1 cellular context compared by ENCODE assay signal in the genomic region with DNA sequence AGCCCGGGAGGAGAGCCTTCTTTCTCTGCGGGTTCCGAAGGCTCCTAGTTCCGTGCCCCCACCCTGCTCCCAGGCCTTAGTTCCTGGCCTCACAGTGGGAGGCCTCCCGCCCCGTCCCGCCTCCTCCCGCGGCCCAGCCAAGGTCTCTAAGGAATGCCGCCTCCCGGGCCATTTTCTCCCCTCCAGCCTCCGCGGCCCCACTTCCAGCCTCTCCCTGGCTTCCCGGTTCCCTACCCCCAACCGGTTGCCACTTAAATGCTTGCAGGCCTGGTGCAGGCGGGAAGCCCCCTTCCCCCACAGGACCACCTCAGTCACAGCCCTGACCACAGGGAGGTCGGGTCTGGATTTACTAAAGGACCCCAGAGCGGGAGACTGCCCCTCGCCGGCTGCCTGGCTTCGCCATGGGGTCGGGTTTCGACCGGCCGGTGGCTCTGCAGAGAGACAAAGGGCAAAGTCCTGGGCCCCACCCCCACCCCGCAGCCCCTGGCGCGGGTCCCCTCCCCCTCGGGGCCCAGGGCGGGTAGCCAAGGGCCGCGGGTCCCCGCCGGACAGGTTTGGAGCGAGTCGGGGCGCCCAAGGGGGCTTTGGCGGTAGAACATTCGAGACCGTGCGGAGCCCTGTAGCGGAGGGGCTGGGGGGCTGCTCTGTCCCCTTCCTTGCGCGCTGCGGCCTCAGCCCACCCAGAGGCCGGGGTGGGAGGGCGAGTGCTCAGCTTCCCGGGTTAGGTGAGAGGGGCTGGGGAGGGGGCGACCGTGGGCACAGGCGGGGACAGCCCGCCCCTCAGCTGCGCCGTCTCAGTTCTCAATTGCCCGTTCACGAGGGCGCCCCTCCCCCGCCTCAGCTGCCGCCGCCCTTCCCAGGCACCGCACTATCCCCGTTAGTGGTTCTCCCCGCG.
TF ChIP-seq lines count a peak whose summit lies in the region.

No MANE protein-coding gene starts in this region.

TF ChIP-seq in HCT116, 20 proteins besides CTCF, POLR2A, EP300 and RAD21 (continued from another document):
- TF ChIP-seq TCF7L2 (IDR thresholded peaks at IDR 0.05; ENCODE audit: borderline replicate concordance, extremely low read depth, insufficient read depth, insufficient read length): no peak
- no peak for TF ChIP-seq JUND (IDR thresholded peaks at IDR 0.05)
- no peak for TF ChIP-seq POLR2AphosphoS5 (IDR thresholded peaks at IDR 0.05; ENCODE audit: low read depth, low read length)
- TF ChIP-seq EZH2phosphoT487 (IDR thresholded peaks at IDR 0.05; ENCODE audit: borderline replicate concordance): no peak
- TF ChIP-seq FOSL1 (IDR thresholded peaks at IDR 0.05; ENCODE audit: low read depth): no peak
- no peak for TF ChIP-seq SP1 (IDR thresholded peaks at IDR 0.05; ENCODE audit: low read depth)
- TF ChIP-seq ELF1 (IDR thresholded peaks at IDR 0.05; ENCODE audit: borderline replicate concordance, low read depth): no peak
- TF ChIP-seq, protein P1, sequence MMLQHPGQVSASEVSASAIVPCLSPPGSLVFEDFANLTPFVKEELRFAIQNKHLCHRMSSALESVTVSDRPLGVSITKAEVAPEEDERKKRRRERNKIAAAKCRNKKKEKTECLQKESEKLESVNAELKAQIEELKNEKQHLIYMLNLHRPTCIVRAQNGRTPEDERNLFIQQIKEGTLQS (IDR thresholded peaks at IDR 0.05): no peak
- TF ChIP-seq, protein P2, sequence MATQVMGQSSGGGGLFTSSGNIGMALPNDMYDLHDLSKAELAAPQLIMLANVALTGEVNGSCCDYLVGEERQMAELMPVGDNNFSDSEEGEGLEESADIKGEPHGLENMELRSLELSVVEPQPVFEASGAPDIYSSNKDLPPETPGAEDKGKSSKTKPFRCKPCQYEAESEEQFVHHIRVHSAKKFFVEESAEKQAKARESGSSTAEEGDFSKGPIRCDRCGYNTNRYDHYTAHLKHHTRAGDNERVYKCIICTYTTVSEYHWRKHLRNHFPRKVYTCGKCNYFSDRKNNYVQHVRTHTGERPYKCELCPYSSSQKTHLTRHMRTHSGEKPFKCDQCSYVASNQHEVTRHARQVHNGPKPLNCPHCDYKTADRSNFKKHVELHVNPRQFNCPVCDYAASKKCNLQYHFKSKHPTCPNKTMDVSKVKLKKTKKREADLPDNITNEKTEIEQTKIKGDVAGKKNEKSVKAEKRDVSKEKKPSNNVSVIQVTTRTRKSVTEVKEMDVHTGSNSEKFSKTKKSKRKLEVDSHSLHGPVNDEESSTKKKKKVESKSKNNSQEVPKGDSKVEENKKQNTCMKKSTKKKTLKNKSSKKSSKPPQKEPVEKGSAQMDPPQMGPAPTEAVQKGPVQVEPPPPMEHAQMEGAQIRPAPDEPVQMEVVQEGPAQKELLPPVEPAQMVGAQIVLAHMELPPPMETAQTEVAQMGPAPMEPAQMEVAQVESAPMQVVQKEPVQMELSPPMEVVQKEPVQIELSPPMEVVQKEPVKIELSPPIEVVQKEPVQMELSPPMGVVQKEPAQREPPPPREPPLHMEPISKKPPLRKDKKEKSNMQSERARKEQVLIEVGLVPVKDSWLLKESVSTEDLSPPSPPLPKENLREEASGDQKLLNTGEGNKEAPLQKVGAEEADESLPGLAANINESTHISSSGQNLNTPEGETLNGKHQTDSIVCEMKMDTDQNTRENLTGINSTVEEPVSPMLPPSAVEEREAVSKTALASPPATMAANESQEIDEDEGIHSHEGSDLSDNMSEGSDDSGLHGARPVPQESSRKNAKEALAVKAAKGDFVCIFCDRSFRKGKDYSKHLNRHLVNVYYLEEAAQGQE (IDR thresholded peaks at IDR 0.05; ENCODE audit: low read depth): no peak
- no peak for TF ChIP-seq ZFX (IDR thresholded peaks at IDR 0.05)
- TF ChIP-seq CBX3 (IDR thresholded peaks at IDR 0.05; ENCODE audit: low read depth): no peak
